In the genomic region with DNA sequence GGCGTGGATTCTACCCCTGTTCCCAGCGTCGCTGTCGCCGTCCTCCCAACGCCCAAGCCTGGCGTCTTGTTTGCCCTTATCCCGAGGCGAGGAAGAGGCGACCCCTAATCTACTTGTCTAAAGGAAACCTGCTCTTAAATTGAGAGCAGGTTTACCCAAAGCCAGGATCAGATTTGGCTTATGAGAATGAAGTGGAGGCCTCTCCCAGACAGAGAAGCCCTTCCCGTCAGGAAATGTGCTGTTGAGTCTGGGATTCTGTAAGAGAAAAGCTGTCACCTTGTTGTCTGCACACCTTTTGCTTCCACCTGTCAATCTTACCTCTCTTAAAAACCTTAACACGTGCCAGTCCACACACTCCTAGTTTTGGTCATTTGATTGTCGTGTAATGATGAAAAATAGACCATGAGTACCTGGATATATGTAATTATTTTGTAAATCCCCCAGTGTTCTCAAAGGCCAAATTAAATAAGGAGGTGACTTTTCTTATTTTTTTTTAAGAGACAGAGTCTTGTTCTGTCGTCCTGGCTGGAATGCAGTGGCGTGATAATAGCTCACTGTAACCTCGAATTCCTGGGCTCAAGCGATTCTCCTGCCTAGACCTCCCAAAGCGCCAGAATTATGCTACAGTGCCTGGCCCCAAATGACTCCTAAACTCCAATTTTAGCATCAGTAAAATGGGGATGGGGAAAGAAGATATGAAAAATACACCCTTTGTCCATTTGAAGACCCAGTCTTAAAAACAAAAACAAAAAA, we compare ENCODE assay signal across 8 cellular contexts. TPM values are rescaled to one million over a fixed set of nuclear protein-coding genes. Genes with fewer than 3 reads are reported as not detected.
DNase-seq lines count a peak whose midpoint lies in the region; ATAC-seq and TF ChIP-seq lines count a peak whose summit lies in the region.

No MANE protein-coding gene starts in this region.

- peaks cover 15% of the 10 kb centered on the region for H3K36me3 Mint-ChIP-seq in CD4-positive, CD25-positive, alpha-beta regulatory T cell
- peaks cover 0 to 26% (median 18%) of the 10 kb centered on the region in 5 donors for H3K36me3 Mint-ChIP-seq in naive thymus-derived CD4-positive, alpha-beta T cell

- H3K27me3 Mint-ChIP-seq in CD4-positive, CD25-positive, alpha-beta regulatory T cell = no peaks in the 10 kb centered on the region
- peaks cover 0 to 2% (median 0%) of the 10 kb centered on the region in 5 donors for H3K27me3 Mint-ChIP-seq in naive thymus-derived CD4-positive, alpha-beta T cell

- H3K79me2 ChIP-seq in KMS-11 (ENCODE audit: insufficient read depth, low read depth) = peaks cover 81% of the 10 kb centered on the region

- H3K9ac ChIP-seq in KMS-11 = peak overlapping the region; percentile 97

- H3K4me1 ChIP-seq in CD4-positive, CD25-positive, alpha-beta regulatory T cell (ENCODE audit: control insufficient read depth, insufficient read depth, low read length, poor library complexity, severe bottlenecking) = peaks cover 43% of the 10 kb centered on the region
- peaks cover 61% of the 10 kb centered on the region for H3K4me1 ChIP-seq in KMS-11 (ENCODE audit: low read depth, poor library complexity, severe bottlenecking)
- H3K4me1 ChIP-seq in naive thymus-derived CD4-positive, alpha-beta T cell (ENCODE audit: control insufficient read depth in 2 of 2, insufficient read depth in 2 of 2, low read length in 2 of 2) = peaks cover 32 to 33% of the 10 kb centered on the region in 2 donors

- H3K4me2 ChIP-seq in KMS-11 = peak overlapping the region; percentile 91

- peak overlapping the region; percentile 96 for H3K4me3 ChIP-seq in CD4-positive, CD25-positive, alpha-beta regulatory T cell (ENCODE audit: low read depth, low read length)
- no peak overlapping the region for H3K4me3 ChIP-seq in KMS-11 (IDR thresholded peaks at IDR 0.05; ENCODE audit: insufficient read depth, low read depth, low read length)
- H3K4me3 ChIP-seq in naive thymus-derived CD4-positive, alpha-beta T cell (ENCODE audit: low read length) = peak overlapping the region; percentile 96

- H3K27ac Mint-ChIP-seq in CD4-positive, CD25-positive, alpha-beta regulatory T cell = peak overlapping the region; percentile 100
- peak overlapping the region; percentile 99 to 100 (median 100) for H3K27ac Mint-ChIP-seq in naive thymus-derived CD4-positive, alpha-beta T cell

- peaks cover 12% of the 10 kb centered on the region for H3K36me3 ChIP-seq in CD4-positive, CD25-positive, alpha-beta regulatory T cell (ENCODE audit: control insufficient read depth, insufficient read depth, low read length)
- H3K36me3 ChIP-seq in KMS-11 (ENCODE audit: insufficient read depth) = no peaks in the 10 kb centered on the region
- H3K36me3 ChIP-seq in naive thymus-derived CD4-positive, alpha-beta T cell (ENCODE audit: control insufficient read depth in 2 of 3, insufficient read depth in 3 of 3, low read length in 3 of 3) = peaks cover 4 to 9% (median 7%) of the 10 kb centered on the region in 3 experiments

- peaks cover 51 to 80% (median 67%) of the 10 kb centered on the region in 4 donors for H3K4me1 Mint-ChIP-seq in CD4-positive, CD25-positive, alpha-beta regulatory T cell
- peaks cover 51 to 87% (median 77%) of the 10 kb centered on the region in 7 donors for H3K4me1 Mint-ChIP-seq in naive thymus-derived CD4-positive, alpha-beta T cell

- CTCF ChIA-PET in naive thymus-derived CD4-positive, alpha-beta T cell (lab: Charles Lee) = interaction anchor here (1.3 kb wide), 1 partner anchor 72 kb away, joined by 3 read pairs; no protein-coding TSS in a partner anchor

- peak overlapping the region; percentile 98 for H3K27ac ChIP-seq in CD4-positive, CD25-positive, alpha-beta regulatory T cell (ENCODE audit: insufficient read depth, low read length, poor library complexity, severe bottlenecking)
- H3K27ac ChIP-seq in KMS-11 = peak overlapping the region; percentile 95; the same call in 1 of the 2 replicates
- H3K27ac ChIP-seq in naive thymus-derived CD4-positive, alpha-beta T cell (ENCODE audit: low read depth, low read length) = peak overlapping the region; percentile 97

- DNase-seq in CD4-positive, CD25-positive, alpha-beta regulatory T cell = peak in 1 of 3 donors; percentile 34
- DNase-seq in cerebellar cortex (ENCODE audit: low spot score) (peak; percentile 16), HCEC 1CT (no peak)
- peak in 2 of 9 donors; percentile 3 to 7 for DNase-seq in naive thymus-derived CD4-positive, alpha-beta T cell

- H3K9me3 Mint-ChIP-seq in CD4-positive, CD25-positive, alpha-beta regulatory T cell = no peaks in the 10 kb centered on the region
- peaks cover 0 to 3% (median 0%) of the 10 kb centered on the region in 11 donors for H3K9me3 Mint-ChIP-seq in naive thymus-derived CD4-positive, alpha-beta T cell

- intact Hi-C loops in naive thymus-derived CD4-positive, alpha-beta T cell (cut with micrococcal nuclease) = loop anchor here (1.0 to 10.0 kb wide), 19 partner anchors 9 to 1246 kb away; a partner anchor contains a TSS

- no peaks in the 10 kb centered on the region for H3K27me3 ChIP-seq in CD4-positive, CD25-positive, alpha-beta regulatory T cell (ENCODE audit: control insufficient read depth, insufficient read depth, low read length)
- no peaks in the 10 kb centered on the region for H3K27me3 ChIP-seq in KMS-11 (ENCODE audit: insufficient read depth, low read depth)
- no peaks in the 10 kb centered on the region for H3K27me3 ChIP-seq in naive thymus-derived CD4-positive, alpha-beta T cell (ENCODE audit: control insufficient read depth in 2 of 2, insufficient read depth in 2 of 2, low read length in 2 of 2)

- H4K20me1 ChIP-seq in KMS-11 (ENCODE audit: insufficient read depth) = no peaks in the 10 kb centered on the region

- H3K4me3 Mint-ChIP-seq in CD4-positive, CD25-positive, alpha-beta regulatory T cell = peak overlapping the region; percentile 98 to 100 (median 98)
- peak overlapping the region; percentile 85 to 100 (median 94) for H3K4me3 Mint-ChIP-seq in naive thymus-derived CD4-positive, alpha-beta T cell

- POLR2A ChIA-PET in naive thymus-derived CD4-positive, alpha-beta T cell (lab: Charles Lee) = interaction anchor here (0.7 to 4.2 kb wide), 13 partner anchors 9 to 312 kb away, joined by 3 to 85 read pairs (median 5); a partner anchor contains a TSS

- TF ChIP-seq CTCF in KMS-11 (conservative IDR thresholded peaks at IDR 0.05; ENCODE audit: low read depth, low read length) = no peak

- ATAC-seq in CD4-positive, CD25-positive, alpha-beta regulatory T cell (ENCODE audit: low read depth in 2 of 2) = no peak
- ATAC-seq in naive thymus-derived CD4-positive, alpha-beta T cell = no peak
- ATAC-seq in HG02870 (IDR thresholded peaks at IDR 0.05; ENCODE audit: unreplicated experiment) = no peak
- no peak for ATAC-seq in GM21619 (IDR thresholded peaks at IDR 0.05; ENCODE audit: unreplicated experiment)
- ATAC-seq in HG02885 (IDR thresholded peaks at IDR 0.05; ENCODE audit: poor library complexity, unreplicated experiment) = no peak

- no peaks in the 10 kb centered on the region for H3K9me3 ChIP-seq in CD4-positive, CD25-positive, alpha-beta regulatory T cell (ENCODE audit: control insufficient read depth in 2 of 2, low read length in 2 of 2)
- H3K9me3 ChIP-seq in naive thymus-derived CD4-positive, alpha-beta T cell (ENCODE audit: control insufficient read depth in 2 of 3, low read length in 3 of 3) = no peaks in the 10 kb centered on the region

- H2AFZ ChIP-seq in KMS-11 (ENCODE audit: low read depth) = no peak overlapping the region

RNA-seq across cellular contexts. Expression of a gene that starts 0.6 kb away (rescaled TPM):
- 25.8 TPM for total RNA-seq in CD4-positive, CD25-positive, alpha-beta regulatory T cell
- 10 to 100 TPM; 29.2 to 32.0 (median 30.3) TPM for polyA plus RNA-seq in CD4-positive, CD25-positive, alpha-beta regulatory T cell
- total RNA-seq in naive thymus-derived CD4-positive, alpha-beta T cell = 10 to 100 TPM; 26.3 to 63.2 (median 59.0) TPM
- polyA plus RNA-seq in naive thymus-derived CD4-positive, alpha-beta T cell = 10 to 100 TPM; 39.3 to 43.2 TPM

RNA-seq across cellular contexts. Expression of a gene that starts 1.1 kb away (rescaled TPM):
- total RNA-seq in CD4-positive, CD25-positive, alpha-beta regulatory T cell = 13.0 TPM
- 10 to 100 TPM; 14.3 to 18.6 (median 15.4) TPM for polyA plus RNA-seq in CD4-positive, CD25-positive, alpha-beta regulatory T cell
- 10 to 100 TPM; 13.0 to 22.3 (median 16.6) TPM for total RNA-seq in naive thymus-derived CD4-positive, alpha-beta T cell
- 10 to 100 TPM; 13.2 to 15.6 TPM for polyA plus RNA-seq in naive thymus-derived CD4-positive, alpha-beta T cell

RNA-seq across cellular contexts. Expression of a gene that starts 56.9 kb away (rescaled TPM):
- not detected for total RNA-seq in CD4-positive, CD25-positive, alpha-beta regulatory T cell
- not detected for polyA plus RNA-seq in CD4-positive, CD25-positive, alpha-beta regulatory T cell
- total RNA-seq in naive thymus-derived CD4-positive, alpha-beta T cell = not detected
- polyA plus RNA-seq in naive thymus-derived CD4-positive, alpha-beta T cell = not detected
